Comparison of ENCODE assay signal across 1 cellular context in genomic region chrX:21839334-21840198, GRCh38.
TF ChIP-seq lines count a peak whose summit lies in the region.

MBTPS2 (plus strand) TSS chrX:21839617; CDS start chrX:21839735, 118 bp downstream.

TF ChIP-seq in HepG2, 621 proteins besides CTCF, POLR2A, EP300 and RAD21 (continued from another document):
- TF ChIP-seq, protein P1, sequence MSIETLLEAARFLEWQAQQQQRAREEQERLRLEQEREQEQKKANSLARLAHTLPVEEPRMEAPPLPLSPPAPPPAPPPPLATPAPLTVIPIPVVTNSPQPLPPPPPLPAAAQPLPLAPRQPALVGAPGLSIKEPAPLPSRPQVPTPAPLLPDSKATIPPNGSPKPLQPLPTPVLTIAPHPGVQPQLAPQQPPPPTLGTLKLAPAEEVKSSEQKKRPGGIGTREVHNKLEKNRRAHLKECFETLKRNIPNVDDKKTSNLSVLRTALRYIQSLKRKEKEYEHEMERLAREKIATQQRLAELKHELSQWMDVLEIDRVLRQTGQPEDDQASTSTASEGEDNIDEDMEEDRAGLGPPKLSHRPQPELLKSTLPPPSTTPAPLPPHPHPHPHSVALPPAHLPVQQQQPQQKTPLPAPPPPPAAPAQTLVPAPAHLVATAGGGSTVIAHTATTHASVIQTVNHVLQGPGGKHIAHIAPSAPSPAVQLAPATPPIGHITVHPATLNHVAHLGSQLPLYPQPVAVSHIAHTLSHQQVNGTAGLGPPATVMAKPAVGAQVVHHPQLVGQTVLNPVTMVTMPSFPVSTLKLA (IDR thresholded peaks at IDR 0.05), result no peak
- TF ChIP-seq DPF2 (CRISPR knock-in tag; IDR thresholded peaks at IDR 0.05; ENCODE audit: borderline replicate concordance, low read depth), result no peak
- TF ChIP-seq ZNF256 (CRISPR knock-in tag; conservative IDR thresholded peaks at IDR 0.05), result no peak
- TF ChIP-seq ZFP82 (CRISPR knock-in tag; IDR thresholded peaks at IDR 0.05; ENCODE audit: borderline replicate concordance), result peak; percentile 50; the same call in 1 of the 2 replicates
- peak; percentile 77 for TF ChIP-seq POLR2G (IDR thresholded peaks at IDR 0.05; ENCODE audit: low read depth, low read length)
- TF ChIP-seq ESRRA (CRISPR knock-in tag; IDR thresholded peaks at IDR 0.05; ENCODE audit: low read depth), result no peak
- no peak for TF ChIP-seq ZNF18 (CRISPR knock-in tag; IDR thresholded peaks at IDR 0.05; ENCODE audit: insufficient replicate concordance)
- no peak for TF ChIP-seq ZNF383 (CRISPR knock-in tag; IDR thresholded peaks at IDR 0.05; ENCODE audit: borderline replicate concordance)
- peak; percentile 59; the same call in 1 of the 2 replicates for TF ChIP-seq ZNF878 (CRISPR knock-in tag; IDR thresholded peaks at IDR 0.05)
- TF ChIP-seq, protein P2, sequence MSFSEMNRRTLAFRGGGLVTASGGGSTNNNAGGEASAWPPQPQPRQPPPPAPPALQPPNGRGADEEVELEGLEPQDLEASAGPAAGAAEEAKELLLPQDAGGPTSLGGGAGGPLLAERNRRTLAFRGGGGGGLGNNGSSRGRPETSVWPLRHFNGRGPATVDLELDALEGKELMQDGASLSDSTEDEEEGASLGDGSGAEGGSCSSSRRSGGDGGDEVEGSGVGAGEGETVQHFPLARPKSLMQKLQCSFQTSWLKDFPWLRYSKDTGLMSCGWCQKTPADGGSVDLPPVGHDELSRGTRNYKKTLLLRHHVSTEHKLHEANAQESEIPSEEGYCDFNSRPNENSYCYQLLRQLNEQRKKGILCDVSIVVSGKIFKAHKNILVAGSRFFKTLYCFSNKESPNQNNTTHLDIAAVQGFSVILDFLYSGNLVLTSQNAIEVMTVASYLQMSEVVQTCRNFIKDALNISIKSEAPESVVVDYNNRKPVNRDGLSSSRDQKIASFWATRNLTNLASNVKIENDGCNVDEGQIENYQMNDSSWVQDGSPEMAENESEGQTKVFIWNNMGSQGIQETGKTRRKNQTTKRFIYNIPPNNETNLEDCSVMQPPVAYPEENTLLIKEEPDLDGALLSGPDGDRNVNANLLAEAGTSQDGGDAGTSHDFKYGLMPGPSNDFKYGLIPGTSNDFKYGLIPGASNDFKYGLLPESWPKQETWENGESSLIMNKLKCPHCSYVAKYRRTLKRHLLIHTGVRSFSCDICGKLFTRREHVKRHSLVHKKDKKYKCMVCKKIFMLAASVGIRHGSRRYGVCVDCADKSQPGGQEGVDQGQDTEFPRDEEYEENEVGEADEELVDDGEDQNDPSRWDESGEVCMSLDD (CRISPR knock-in tag; IDR thresholded peaks at IDR 0.05; ENCODE audit: borderline replicate concordance), result no peak
- no peak for TF ChIP-seq ZSCAN29 (CRISPR knock-in tag; conservative IDR thresholded peaks at IDR 0.05)
- TF ChIP-seq ZNF550 (CRISPR knock-in tag; IDR thresholded peaks at IDR 0.05; ENCODE audit: borderline replicate concordance), result no peak
- TF ChIP-seq THAP9 (CRISPR knock-in tag; IDR thresholded peaks at IDR 0.05; ENCODE audit: borderline replicate concordance), result peak; percentile 65; the same call in 1 of the 2 replicates
- TF ChIP-seq, protein P3, sequence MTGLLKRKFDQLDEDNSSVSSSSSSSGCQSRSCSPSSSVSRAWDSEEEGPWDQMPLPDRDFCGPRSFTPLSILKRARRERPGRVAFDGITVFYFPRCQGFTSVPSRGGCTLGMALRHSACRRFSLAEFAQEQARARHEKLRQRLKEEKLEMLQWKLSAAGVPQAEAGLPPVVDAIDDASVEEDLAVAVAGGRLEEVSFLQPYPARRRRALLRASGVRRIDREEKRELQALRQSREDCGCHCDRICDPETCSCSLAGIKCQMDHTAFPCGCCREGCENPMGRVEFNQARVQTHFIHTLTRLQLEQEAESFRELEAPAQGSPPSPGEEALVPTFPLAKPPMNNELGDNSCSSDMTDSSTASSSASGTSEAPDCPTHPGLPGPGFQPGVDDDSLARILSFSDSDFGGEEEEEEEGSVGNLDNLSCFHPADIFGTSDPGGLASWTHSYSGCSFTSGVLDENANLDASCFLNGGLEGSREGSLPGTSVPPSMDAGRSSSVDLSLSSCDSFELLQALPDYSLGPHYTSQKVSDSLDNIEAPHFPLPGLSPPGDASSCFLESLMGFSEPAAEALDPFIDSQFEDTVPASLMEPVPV (CRISPR knock-in tag; IDR thresholded peaks at IDR 0.05), result no peak; the same call in 1 of the 2 replicates
- 0 out of 2 replicates have a peak, but pooled peaks have one; percentile 21 for TF ChIP-seq TSC22D2 (CRISPR knock-in tag; IDR thresholded peaks at IDR 0.05; ENCODE audit: borderline replicate concordance)
- no peak for TF ChIP-seq ZNF841 (CRISPR knock-in tag; IDR thresholded peaks at IDR 0.05; ENCODE audit: borderline replicate concordance)
- TF ChIP-seq TMF1 (CRISPR knock-in tag; IDR thresholded peaks at IDR 0.05; ENCODE audit: low read depth), result peak; percentile 76; the same call in 1 of the 2 replicates
- TF ChIP-seq HES4 (CRISPR knock-in tag; IDR thresholded peaks at IDR 0.05; ENCODE audit: borderline replicate concordance), result no peak
- no peak for TF ChIP-seq CENPX (CRISPR knock-in tag; IDR thresholded peaks at IDR 0.05)
- peak; percentile 46; the same call in 1 of the 2 replicates for TF ChIP-seq SIN3A (IDR thresholded peaks at IDR 0.05; ENCODE audit: borderline replicate concordance, low read depth, low read length)
- TF ChIP-seq IKZF4 (CRISPR knock-in tag; IDR thresholded peaks at IDR 0.05; ENCODE audit: borderline replicate concordance, low read depth, not compliant biosample characterization), result no peak
- TF ChIP-seq, protein P4, sequence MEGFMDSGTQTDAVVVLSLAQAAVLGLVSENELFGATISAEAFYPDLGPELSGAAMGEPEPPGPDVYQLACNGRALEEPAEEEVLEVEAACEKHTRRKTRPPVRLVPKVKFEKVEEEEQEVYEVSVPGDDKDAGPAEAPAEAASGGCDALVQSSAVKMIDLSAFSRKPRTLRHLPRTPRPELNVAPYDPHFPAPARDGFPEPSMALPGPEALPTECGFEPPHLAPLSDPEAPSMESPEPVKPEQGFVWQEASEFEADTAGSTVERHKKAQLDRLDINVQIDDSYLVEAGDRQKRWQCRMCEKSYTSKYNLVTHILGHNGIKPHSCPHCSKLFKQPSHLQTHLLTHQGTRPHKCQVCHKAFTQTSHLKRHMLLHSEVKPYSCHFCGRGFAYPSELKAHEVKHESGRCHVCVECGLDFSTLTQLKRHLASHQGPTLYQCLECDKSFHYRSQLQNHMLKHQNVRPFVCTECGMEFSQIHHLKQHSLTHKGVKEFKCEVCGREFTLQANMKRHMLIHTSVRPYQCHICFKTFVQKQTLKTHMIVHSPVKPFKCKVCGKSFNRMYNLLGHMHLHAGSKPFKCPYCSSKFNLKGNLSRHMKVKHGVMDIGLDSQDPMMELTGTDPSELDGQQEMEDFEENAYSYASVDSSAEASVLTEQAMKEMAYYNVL (CRISPR knock-in tag; IDR thresholded peaks at IDR 0.05; ENCODE audit: borderline replicate concordance), result no peak
- 0 out of 2 replicates have a peak, but pooled peaks have one; percentile 28 for TF ChIP-seq GATA4 (IDR thresholded peaks at IDR 0.05; ENCODE audit: borderline replicate concordance, low read depth)
- no peak for TF ChIP-seq JDP2 (CRISPR knock-in tag; IDR thresholded peaks at IDR 0.05; ENCODE audit: borderline replicate concordance)
- no peak for TF ChIP-seq CREB1 (IDR thresholded peaks at IDR 0.05)
- TF ChIP-seq CREB1 (CRISPR knock-in tag; IDR thresholded peaks at IDR 0.05), result peak; percentile 9; the same call in 1 of the 2 replicates
- peak; percentile 48; the same call in 1 of the 2 replicates for TF ChIP-seq ZNF280B (CRISPR knock-in tag; IDR thresholded peaks at IDR 0.05; ENCODE audit: borderline replicate concordance)
- TF ChIP-seq ZNF746 (CRISPR knock-in tag; IDR thresholded peaks at IDR 0.05), result peak; percentile 68
- TF ChIP-seq PHB2 (IDR thresholded peaks at IDR 0.05; ENCODE audit: partially characterized antibody), result no peak
- TF ChIP-seq, protein P5, sequence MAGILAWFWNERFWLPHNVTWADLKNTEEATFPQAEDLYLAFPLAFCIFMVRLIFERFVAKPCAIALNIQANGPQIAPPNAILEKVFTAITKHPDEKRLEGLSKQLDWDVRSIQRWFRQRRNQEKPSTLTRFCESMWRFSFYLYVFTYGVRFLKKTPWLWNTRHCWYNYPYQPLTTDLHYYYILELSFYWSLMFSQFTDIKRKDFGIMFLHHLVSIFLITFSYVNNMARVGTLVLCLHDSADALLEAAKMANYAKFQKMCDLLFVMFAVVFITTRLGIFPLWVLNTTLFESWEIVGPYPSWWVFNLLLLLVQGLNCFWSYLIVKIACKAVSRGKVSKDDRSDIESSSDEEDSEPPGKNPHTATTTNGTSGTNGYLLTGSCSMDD (CRISPR knock-in tag; IDR thresholded peaks at IDR 0.05), result no peak
- TF ChIP-seq ZNF275 (CRISPR knock-in tag; IDR thresholded peaks at IDR 0.05; ENCODE audit: borderline replicate concordance), result no peak
